Comparison of ENCODE assay signal across 16 cellular contexts in genomic region chr6:25127433-25127832, GRCh38.
"Had no signal": no experiment of that assay in that cellular context is flagged by ENCODE, and none has a peak within 500 bp of the region (broad histone marks: within the 10 kb centered on the region; RNA-seq: fewer than 3 reads in every experiment).

No MANE protein-coding gene starts in this region.

- H3K4me3 Mint-ChIP-seq: activated T-cell treated with anti-CD3 and anti-CD28 coated beads, Interleukin-2, amount 50 U/mL, for 4 hours; nephron progenitor cell; type B pancreatic cell had no signal

- H3K27me3 ChIP-seq: cardiac muscle cell, esophagus muscularis mucosa, right atrium auricular region had no signal

- H3K27me3 Mint-ChIP-seq: progenitor cell of endocrine pancreas, type B pancreatic cell had no signal

- H3K9me3 ChIP-seq: esophagus muscularis mucosa, right atrium auricular region had no signal

- ATAC-seq: activated T-cell treated with anti-CD3 and anti-CD28 coated beads, Interleukin-2, amount 50 U/mL, for 4 hours; left ventricle myocardium superior had no signal

- DNase-seq: activated gamma-delta T cell treated with Interleukin-2 at 50 U/mL for 16 hours; activated T-cell treated with anti-CD3 and anti-CD28 coated beads, Interleukin-2, amount 50 U/mL, for 4 hours; hypothalamus; left ventricle myocardium superior; mesendoderm; nephron progenitor cell; small intestine; stimulated activated CD4-positive, alpha-beta T cell treated with anti-CD3 and anti-CD28 coated beads, Interleukin-4, amount 100 ng/mL, for 24 hours; stimulated activated naive CD4-positive, alpha-beta T cell treated with Interleukin-2 at 50 U/mL for 16 hours; substantia nigra; T-helper 9 cell had no signal

- H3K4me3 ChIP-seq: cardiac muscle cell, esophagus muscularis mucosa, right atrium auricular region had no signal

- H3K9me3 Mint-ChIP-seq: activated T-cell treated with anti-CD3 and anti-CD28 coated beads, Interleukin-2, amount 50 U/mL, for 4 hours had no signal

- H3K4me1 Mint-ChIP-seq: nephron progenitor cell had no signal

- H3K27ac Mint-ChIP-seq: nephron progenitor cell, progenitor cell of endocrine pancreas, type B pancreatic cell had no signal

- H3K27ac ChIP-seq: cardiac muscle cell, esophagus muscularis mucosa, right atrium auricular region had no signal

- H3K36me3 Mint-ChIP-seq: type B pancreatic cell had no signal

- H3K36me3 ChIP-seq: cardiac muscle cell had no signal
